Comparison of ENCODE assay signal across 8 cellular contexts in the genomic region with DNA sequence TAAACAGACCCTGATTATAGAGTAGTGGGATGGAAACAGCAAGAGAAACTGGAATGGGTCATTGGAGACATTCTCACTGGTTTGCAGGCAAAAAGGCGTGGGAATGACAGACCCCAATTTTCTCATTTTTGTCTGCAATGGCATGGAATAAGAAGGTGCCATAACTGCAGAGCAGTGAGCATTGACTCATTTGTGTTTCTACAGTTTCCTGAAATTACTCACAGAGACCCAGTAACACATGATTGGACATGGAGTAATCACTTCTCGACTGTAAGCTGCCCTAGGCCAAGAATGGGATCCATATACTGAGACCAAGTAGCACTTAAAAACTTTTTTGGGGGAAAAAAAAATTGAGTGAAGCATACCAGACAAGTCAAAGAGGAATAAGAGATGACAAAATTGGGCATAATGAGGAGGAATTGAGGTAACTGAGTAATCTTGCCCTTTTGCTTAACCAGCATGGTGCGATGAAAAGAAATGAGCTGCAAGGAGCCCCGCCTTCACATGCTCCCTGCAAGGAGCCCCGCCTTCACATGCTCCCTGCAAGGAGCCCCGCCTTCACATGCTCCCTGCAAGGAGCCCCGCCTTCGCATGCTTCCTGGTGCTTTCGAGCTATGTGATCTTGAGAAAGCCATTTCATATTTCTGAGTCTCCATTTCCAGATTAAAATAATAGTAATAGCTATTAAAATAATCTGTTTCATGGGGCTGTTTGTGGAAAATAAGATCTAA. TPM values are rescaled to one million over a fixed set of nuclear protein-coding genes. Genes with fewer than 3 reads are reported as not detected.
DNase-seq lines count a peak whose midpoint lies in the region; ATAC-seq and FAIRE-seq lines count a peak whose summit lies in the region.

No MANE protein-coding gene starts in this region.

- ATAC-seq in activated naive CD8-positive, alpha-beta T cell treated with anti-CD3 and anti-CD28 coated beads, Interleukin-2, amount 10 ng/mL, durations not matched to agents 7 days and 5 days (ENCODE audit: low read depth): peak; percentile 70
- ATAC-seq in HG03521 (IDR thresholded peaks at IDR 0.05; ENCODE audit: unreplicated experiment): no peak

- H3K27ac Mint-ChIP-seq in activated naive CD8-positive, alpha-beta T cell treated with anti-CD3 and anti-CD28 coated beads, Interleukin-2, amount 10 ng/mL, durations not matched to agents 7 days and 5 days: peak overlapping the region; percentile 88

- peak overlapping the region in 14 of 21 experiments; percentile 18 to 78 (median 48) for H3K27ac ChIP-seq in skin epidermis

- peak; percentile 55 for FAIRE-seq in GM19239 (lab: Jason Lieb, UNC)

- peaks cover 2% of the 10 kb centered on the region for H3K36me3 Mint-ChIP-seq in activated naive CD8-positive, alpha-beta T cell treated with anti-CD3 and anti-CD28 coated beads, Interleukin-2, amount 10 ng/mL, durations not matched to agents 7 days and 5 days

- H3K27me3 Mint-ChIP-seq in activated naive CD8-positive, alpha-beta T cell treated with anti-CD3 and anti-CD28 coated beads, Interleukin-2, amount 10 ng/mL, durations not matched to agents 7 days and 5 days: peaks cover 3% of the 10 kb centered on the region

- H3K9me3 Mint-ChIP-seq in activated naive CD8-positive, alpha-beta T cell treated with anti-CD3 and anti-CD28 coated beads, Interleukin-2, amount 10 ng/mL, durations not matched to agents 7 days and 5 days: no peaks in the 10 kb centered on the region

- POLR2A ChIA-PET in activated naive CD8-positive, alpha-beta T cell treated with anti-CD3 and anti-CD28 coated beads, Interleukin-2, amount 10 ng/mL, durations not matched to agents 7 days and 5 days (lab: Charles Lee): interaction anchor here (1.7 kb wide), 1 partner anchor 51 kb away, joined by 11 read pairs; a partner anchor contains a TSS

- peak overlapping the region; percentile 64 for H3K4me3 Mint-ChIP-seq in activated naive CD8-positive, alpha-beta T cell treated with anti-CD3 and anti-CD28 coated beads, Interleukin-2, amount 10 ng/mL, durations not matched to agents 7 days and 5 days

- H3K4me3 ChIP-seq in skin epidermis: peak overlapping the region in 1 of 7 experiments; percentile 4

- DNase-seq in GM19239 (ENCODE audit: insufficient read length, low spot score) (no peak), NCI-H69 (lab: John Stamatoyannopoulos, UW) (peak; percentile 54), ecto neural progenitor cell (ENCODE audit: low spot score) (no peak), DMS53 treated with DMSO at 0.1 percent for 48 hours (lab: John Stamatoyannopoulos, UW; ENCODE audit: unreplicated experiment) (no peak), NCI-H1930 (lab: John Stamatoyannopoulos, UW) (no peak)
- DNase-seq in activated naive CD8-positive, alpha-beta T cell treated with anti-CD3 and anti-CD28 coated beads, Interleukin-2, amount 10 ng/mL, durations not matched to agents 7 days and 5 days: peak; percentile 43

- peaks cover 19% of the 10 kb centered on the region for H3K4me1 Mint-ChIP-seq in activated naive CD8-positive, alpha-beta T cell treated with anti-CD3 and anti-CD28 coated beads, Interleukin-2, amount 10 ng/mL, durations not matched to agents 7 days and 5 days

RNA-seq across cellular contexts. Expression of a gene that starts 44.2 kb away (rescaled TPM):
- under 1 TPM; 0.14 to 0.44 TPM for total RNA-seq in activated naive CD8-positive, alpha-beta T cell treated with anti-CD3 and anti-CD28 coated beads, Interleukin-2, amount 10 ng/mL, durations not matched to agents 7 days and 5 days

RNA-seq across cellular contexts. Expression of a gene that starts 51.1 kb away (rescaled TPM):
- 10 to 100 TPM; 42.1 to 44.2 TPM for total RNA-seq in activated naive CD8-positive, alpha-beta T cell treated with anti-CD3 and anti-CD28 coated beads, Interleukin-2, amount 10 ng/mL, durations not matched to agents 7 days and 5 days

Comparison
In these comparisons a context has a peak if more than half of its experiments do, and no peak if none do; other contexts are left out.
1. DNase-seq: peak in NCI-H69 (single experiment) and activated naive CD8-positive, alpha-beta T cell treated with anti-CD3 and anti-CD28 coated beads, Interleukin-2, amount 10 ng/mL, durations not matched to agents 7 days and 5 days (single experiment); none in GM19239 (single experiment), ecto neural progenitor cell (single experiment), DMS53 treated with DMSO at 0.1 percent for 48 hours (single experiment) and NCI-H1930 (0 of 2).